ENCODE assay signal across 8 cellular contexts in the genomic region with DNA sequence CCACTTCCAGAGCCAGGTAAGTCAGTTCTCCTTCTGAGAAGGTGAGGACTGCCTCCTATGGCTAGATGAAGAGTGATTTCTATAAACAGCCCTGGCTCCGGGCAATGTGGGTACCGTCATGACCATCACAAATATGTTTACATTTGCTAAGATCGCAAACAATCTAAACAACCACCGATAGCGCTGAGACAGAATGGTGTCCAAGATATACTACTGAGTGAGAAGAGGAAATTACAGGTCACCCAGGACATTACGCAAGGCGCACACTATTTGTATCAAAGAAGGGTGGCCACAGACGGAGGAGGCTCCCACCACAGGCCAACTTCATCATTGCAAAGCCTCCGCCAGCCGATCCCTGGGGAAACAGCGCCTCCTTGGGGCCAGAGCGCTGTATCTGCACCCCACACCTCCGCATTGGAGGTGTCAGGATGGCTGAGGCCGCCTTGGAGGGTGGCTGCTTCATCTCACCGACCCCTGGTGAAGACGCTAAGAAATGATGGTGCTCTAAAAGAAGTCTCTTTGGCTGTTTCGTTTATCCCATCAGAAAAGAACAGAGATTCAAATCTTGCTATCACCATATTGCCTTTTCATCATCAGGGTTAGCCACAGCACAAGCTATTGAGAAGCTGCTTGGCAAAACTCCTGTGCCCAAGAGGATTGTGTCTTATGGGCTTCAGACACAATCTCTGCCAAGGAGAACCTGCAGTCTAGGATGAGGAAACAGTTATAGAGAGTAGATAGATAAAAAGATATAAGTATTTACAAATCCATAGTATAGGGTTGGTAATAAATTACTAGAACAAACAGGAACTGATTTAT. TPM values are rescaled to one million over a fixed set of nuclear protein-coding genes. Genes with fewer than 3 reads are reported as not detected.
DNase-seq lines count a peak whose midpoint lies in the region; ATAC-seq lines count a peak whose summit lies in the region.

No MANE protein-coding gene starts in this region.

- H3K4me3 ChIP-seq in H7 (ENCODE audit: insufficient read depth, low read depth, low read length): no peak overlapping the region

- H3K36me3 ChIP-seq in H7 (replicated peaks; ENCODE audit: control insufficient read depth, insufficient read depth, low read length): no peaks in the 10 kb centered on the region

- DNase-seq in AG20443 (ENCODE audit: low spot score) (peak; percentile 77), H7 (peak; percentile 83), RPMI8226 (peak; percentile 80), left ventricle myocardium superior (peak; percentile 63)
- peak; percentile 2 for DNase-seq in activated effector memory CD4-positive, alpha-beta T cell treated with Interleukin-2 at 50 U/mL for 16 hours
- peak; percentile 79 for DNase-seq in stimulated activated CD4-positive, alpha-beta T cell treated with anti-CD3 and anti-CD28 coated beads, Interleukin-1b, Interleukin-23, amount 100 ng/mL, for 48 hours

- H3K27me3 ChIP-seq in H7 (ENCODE audit: control insufficient read depth, insufficient read depth, low read length): no peaks in the 10 kb centered on the region

- ATAC-seq in left ventricle myocardium superior (peak; percentile 38), GM21786 (IDR thresholded peaks at IDR 0.05; ENCODE audit: unreplicated experiment) (no peak), GM21526 (IDR thresholded peaks at IDR 0.05; ENCODE audit: low FRiP score, unreplicated experiment) (no peak)

- intact Hi-C loops in left ventricle myocardium superior (cut with micrococcal nuclease): no loop called here

RNA-seq across cellular contexts. Expression of a gene that starts 12.3 kb away (rescaled TPM):
- total RNA-seq in H7 (2014; rRNA removed; shearing (Covaris generic)): 46.3 and 56.3 TPM in 2 replicates
- 3.1 TPM for total RNA-seq in left ventricle myocardium superior

RNA-seq across cellular contexts. Expression of a gene that starts 26.1 kb away (rescaled TPM):
- not detected in 2 replicates for total RNA-seq in H7 (2014; rRNA removed; shearing (Covaris generic))
- not detected for total RNA-seq in left ventricle myocardium superior

RNA-seq across cellular contexts. Expression of a gene that starts 55.0 kb away (rescaled TPM):
- total RNA-seq in H7 (2014; rRNA removed; shearing (Covaris generic)): not detected in 2 replicates
- total RNA-seq in left ventricle myocardium superior: not detected

Comparison
In these comparisons a context has a peak if more than half of its experiments do, and no peak if none do; other contexts are left out.
1. DNase-seq: peak in every context shown above with its lines; median percentile 83 in H7; 80 in RPMI8226; 79 in stimulated activated CD4-positive, alpha-beta T cell treated with anti-CD3 and anti-CD28 coated beads, Interleukin-1b, Interleukin-23, amount 100 ng/mL, for 48 hours; 77 in AG20443; 63 in left ventricle myocardium superior; 2 in activated effector memory CD4-positive, alpha-beta T cell treated with Interleukin-2 at 50 U/mL for 16 hours.
2. RNA of a gene that starts 12.3 kb away (total RNA-seq): 46.3 to 56.3 TPM in H7; 3.1 TPM in left ventricle myocardium superior (single experiment); every median in the first group is over 10 times any median in the second.